ENCODE assay signal across 8 cellular contexts in the genomic region with DNA sequence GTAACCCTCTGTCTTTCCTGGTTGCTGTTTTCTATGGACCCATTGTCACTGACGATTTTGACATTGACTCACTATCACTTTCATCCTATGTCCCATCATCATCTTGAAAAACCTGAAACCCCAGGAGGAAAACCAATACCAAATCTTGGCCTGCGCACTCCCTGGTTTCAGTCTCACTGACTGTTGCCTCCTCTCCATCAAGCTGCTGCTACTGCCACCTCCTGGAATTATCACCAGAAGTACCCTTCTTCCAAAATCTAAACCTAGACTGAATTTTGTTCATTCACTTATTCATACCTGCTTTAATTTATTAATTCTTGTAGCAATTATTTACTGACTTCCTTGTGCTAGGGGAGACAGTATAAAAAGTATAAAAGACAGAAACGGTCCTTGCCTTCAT. TPM values are rescaled to one million over a fixed set of nuclear protein-coding genes. Genes with fewer than 3 reads are reported as not detected.
DNase-seq lines count a peak whose midpoint lies in the region; ATAC-seq and TF ChIP-seq lines count a peak whose summit lies in the region.

No MANE protein-coding gene starts in this region.

- H3K4me3 ChIP-seq in GM06990 (replicated peaks; ENCODE audit: low read depth, low read length) (no peak overlapping the region), NB4 (ENCODE audit: low read depth, low read length) (no peak overlapping the region), brain microvascular endothelial cell (ENCODE audit: low read depth, low read length) (no peak overlapping the region), dorsolateral prefrontal cortex (no peak overlapping the region)

- TF ChIP-seq CTCF in GM06990 (IDR thresholded peaks at IDR 0.05; ENCODE audit: insufficient read depth, low read length, poor library complexity, severe bottlenecking) (peak; percentile 27), NB4 (IDR thresholded peaks at IDR 0.05; ENCODE audit: low read depth, low read length) (no peak), brain microvascular endothelial cell (IDR thresholded peaks at IDR 0.05; ENCODE audit: low read depth, low read length, missing control alignments) (peak; percentile 23), osteocyte (IDR thresholded peaks at IDR 0.05) (peak; percentile 24), dorsolateral prefrontal cortex (IDR thresholded peaks at IDR 0.05 in 54 of 56, conservative IDR thresholded peaks at IDR 0.05 in 2 of 56; ENCODE audit: low read depth in 1 of 56, partially characterized antibody in 56 of 56) (peak in 12 of 56 donors; percentile 5 to 47 (median 14))

- H3K9me3 Mint-ChIP-seq in osteocyte (ENCODE audit: unreplicated experiment), result no peaks in the 10 kb centered on the region

- intact Hi-C loops in dorsolateral prefrontal cortex (cut with DNase I), result no loop called here

- H3K36me3 Mint-ChIP-seq in osteocyte (ENCODE audit: unreplicated experiment), result no peaks in the 10 kb centered on the region

- no peak for TF ChIP-seq POLR2A in NB4 (IDR thresholded peaks at IDR 0.05; ENCODE audit: extremely low read depth, insufficient read length)

- H3K27ac Mint-ChIP-seq in osteocyte (ENCODE audit: unreplicated experiment), result no peak overlapping the region

- in situ Hi-C loops in brain microvascular endothelial cell (cut with HindIII; ENCODE audit: low pct_ligation_motif_present, low sequenced_read_pairs), result no loop called here

- no peak overlapping the region for H3K4me3 Mint-ChIP-seq in osteocyte (ENCODE audit: unreplicated experiment)

- H3K27ac ChIP-seq in brain microvascular endothelial cell (no peak overlapping the region), dorsolateral prefrontal cortex (no peak overlapping the region)

- peaks cover 18% of the 10 kb centered on the region for H3K27me3 Mint-ChIP-seq in osteocyte (ENCODE audit: unreplicated experiment)

- no peak for DNase-seq in GM06990 (ENCODE audit: extremely low read depth, insufficient read length)
- DNase-seq in NB4 (ENCODE audit: low read depth), result peak; percentile 14
- no peak for DNase-seq in brain microvascular endothelial cell
- no peak for DNase-seq in osteocyte (ENCODE audit: extremely low spot score, unreplicated experiment)
- DNase-seq in dorsolateral prefrontal cortex, result no peak
- DNase-seq in dedifferentiated amniotic fluid mesenchymal stem cell (ENCODE audit: extremely low spot score), result no peak
- no peak for DNase-seq in retina

- H3K4me1 Mint-ChIP-seq in osteocyte (ENCODE audit: unreplicated experiment), result no peaks in the 10 kb centered on the region

- H3K36me3 ChIP-seq in GM06990 (ENCODE audit: control insufficient read depth, insufficient read depth, low read length) (no peaks in the 10 kb centered on the region), brain microvascular endothelial cell (replicated peaks) (no peaks in the 10 kb centered on the region)

- ATAC-seq in HG03571 (IDR thresholded peaks at IDR 0.05; ENCODE audit: unreplicated experiment), result no peak

- H3K27me3 ChIP-seq in GM06990 (replicated peaks; ENCODE audit: control insufficient read depth, insufficient read depth, low read length) (no peaks in the 10 kb centered on the region), brain microvascular endothelial cell (replicated peaks) (no peaks in the 10 kb centered on the region), dorsolateral prefrontal cortex (no peaks in the 10 kb centered on the region)

RNA-seq across cellular contexts. Expression of gene ACBD5, which starts 44.5 kb away (rescaled TPM):
- total RNA-seq in osteocyte (24.4 and 25.0 TPM in 2 replicates), dorsolateral prefrontal cortex (10 to 100 TPM; 47.6 to 82.2 (median 59.0) TPM)
